Comparison of ENCODE assay signal across 1 cellular context in genomic region chr6:138545621-138545980, GRCh38.
TF ChIP-seq lines count a peak whose summit lies in the region.

No MANE protein-coding gene starts in this region.

TF ChIP-seq in HepG2, 621 proteins besides CTCF, POLR2A, EP300 and RAD21 (continued from another document and continues in another):
- no peak for TF ChIP-seq PRDM10 (CRISPR knock-in tag; IDR thresholded peaks at IDR 0.05; ENCODE audit: low read depth)
- TF ChIP-seq ZMYM4 (CRISPR knock-in tag; IDR thresholded peaks at IDR 0.05): no peak
- no peak for TF ChIP-seq PHF20 (CRISPR knock-in tag; IDR thresholded peaks at IDR 0.05)
- no peak for TF ChIP-seq XRCC5 (optimal IDR thresholded peaks at IDR 0.05; ENCODE audit: low read length)
- 0 out of 2 replicates have a peak, but pooled peaks have one; percentile 22 for TF ChIP-seq TFDP2 (CRISPR knock-in tag; IDR thresholded peaks at IDR 0.05)
- no peak for TF ChIP-seq CHD4 (IDR thresholded peaks at IDR 0.05; ENCODE audit: borderline replicate concordance, low read length)
- no peak for TF ChIP-seq ZMYM3 (CRISPR knock-in tag; IDR thresholded peaks at IDR 0.05)
- no peak for TF ChIP-seq WIZ (CRISPR knock-in tag; IDR thresholded peaks at IDR 0.05)
- 0 out of 2 replicates have a peak, but pooled peaks have one; percentile 18 for TF ChIP-seq ZBTB43 (CRISPR knock-in tag; conservative IDR thresholded peaks at IDR 0.05)
- TF ChIP-seq IKZF4 (CRISPR knock-in tag; IDR thresholded peaks at IDR 0.05; ENCODE audit: borderline replicate concordance, low read depth, not compliant biosample characterization): no peak
- peak; percentile 28; the same call in 1 of the 2 replicates for TF ChIP-seq HNF1B (CRISPR knock-in tag; IDR thresholded peaks at IDR 0.05)
- 0 out of 2 replicates have a peak, but pooled peaks have one; percentile 3 for TF ChIP-seq ZNF652 (CRISPR knock-in tag; IDR thresholded peaks at IDR 0.05; ENCODE audit: borderline replicate concordance, low read depth)
- TF ChIP-seq MXD3 (CRISPR knock-in tag; IDR thresholded peaks at IDR 0.05): no peak
- TF ChIP-seq ZNF263 (CRISPR knock-in tag; IDR thresholded peaks at IDR 0.05): no peak
- TF ChIP-seq FOXC1 (CRISPR knock-in tag; IDR thresholded peaks at IDR 0.05; ENCODE audit: borderline replicate concordance): no peak
- TF ChIP-seq PRDM4 (CRISPR knock-in tag; IDR thresholded peaks at IDR 0.05; ENCODE audit: borderline replicate concordance): no peak
- TF ChIP-seq GABPA (IDR thresholded peaks at IDR 0.05; ENCODE audit: low read depth, low read length): no peak
- TF ChIP-seq GABPA (CRISPR knock-in tag; IDR thresholded peaks at IDR 0.05; ENCODE audit: low read depth): no peak
- TF ChIP-seq KLF16 (CRISPR knock-in tag; IDR thresholded peaks at IDR 0.05): 0 out of 4 replicates have a peak, but pooled peaks of 1 of the 2 experiments have one; percentile 53
- 0 out of 2 replicates have a peak, but pooled peaks have one; percentile 29 for TF ChIP-seq ZHX1 (CRISPR knock-in tag; IDR thresholded peaks at IDR 0.05; ENCODE audit: low read depth)
- TF ChIP-seq ARHGAP35 (CRISPR knock-in tag; IDR thresholded peaks at IDR 0.05; ENCODE audit: borderline replicate concordance): 0 out of 2 replicates have a peak, but pooled peaks have one; percentile 34
- TF ChIP-seq ZNF75D (CRISPR knock-in tag; IDR thresholded peaks at IDR 0.05; ENCODE audit: borderline replicate concordance): no peak
- no peak for TF ChIP-seq TEAD2 (CRISPR knock-in tag; IDR thresholded peaks at IDR 0.05)
- TF ChIP-seq POLR2AphosphoS5 (IDR thresholded peaks at IDR 0.05; ENCODE audit: low read depth, low read length): peak; percentile 24; the same call in 1 of the 2 replicates
- TF ChIP-seq FOXO1 (CRISPR knock-in tag; IDR thresholded peaks at IDR 0.05): no peak
- TF ChIP-seq SP2 (CRISPR knock-in tag; IDR thresholded peaks at IDR 0.05): no peak
- no peak for TF ChIP-seq ZNF672 (CRISPR knock-in tag; IDR thresholded peaks at IDR 0.05)
- TF ChIP-seq ZSCAN29 (CRISPR knock-in tag; conservative IDR thresholded peaks at IDR 0.05): no peak
- no peak for TF ChIP-seq SETDB1 (CRISPR knock-in tag; IDR thresholded peaks at IDR 0.05; ENCODE audit: borderline replicate concordance)
- no peak for TF ChIP-seq MZF1 (CRISPR knock-in tag; IDR thresholded peaks at IDR 0.05; ENCODE audit: borderline replicate concordance)
- TF ChIP-seq HMGXB4 (CRISPR knock-in tag; IDR thresholded peaks at IDR 0.05; ENCODE audit: borderline replicate concordance in 1 of 2, low read depth in 1 of 2): 0 out of 4 replicates have a peak, but pooled peaks of 1 of the 2 experiments have one; percentile 34
- no peak for TF ChIP-seq ZNF562 (CRISPR knock-in tag; IDR thresholded peaks at IDR 0.05; ENCODE audit: borderline replicate concordance)
- no peak for TF ChIP-seq ISL2 (CRISPR knock-in tag; IDR thresholded peaks at IDR 0.05)
- TF ChIP-seq ZNF251 (CRISPR knock-in tag; IDR thresholded peaks at IDR 0.05): no peak
- peak; percentile 64 for TF ChIP-seq RBM22 (optimal IDR thresholded peaks at IDR 0.05; ENCODE audit: low read length)
- peak; percentile 57 for TF ChIP-seq ETV5 (CRISPR knock-in tag; IDR thresholded peaks at IDR 0.05; ENCODE audit: borderline replicate concordance)
- TF ChIP-seq MAF1 (CRISPR knock-in tag; IDR thresholded peaks at IDR 0.05; ENCODE audit: borderline replicate concordance): no peak
- TF ChIP-seq PAXIP1 (CRISPR knock-in tag; conservative IDR thresholded peaks at IDR 0.05): 0 out of 2 replicates have a peak, but pooled peaks have one; percentile 21
- no peak for TF ChIP-seq ZNF660 (CRISPR knock-in tag; IDR thresholded peaks at IDR 0.05; ENCODE audit: borderline replicate concordance, low read depth)
- no peak for TF ChIP-seq ZNF138 (CRISPR knock-in tag; IDR thresholded peaks at IDR 0.05; ENCODE audit: low read depth)
